In genomic region chr15:43219929-43220886, GRCh38 we compare ENCODE assay signal across 21 cellular contexts. TPM values are rescaled to one million over a fixed set of nuclear protein-coding genes. Genes with fewer than 3 reads are reported as not detected.
"Had no signal": no experiment of that assay in that cellular context is flagged by ENCODE, and none has a peak within 500 bp of the region (broad histone marks: within the 10 kb centered on the region; RNA-seq: fewer than 3 reads in every experiment).

No MANE protein-coding gene starts in this region.

- H3K4me3 Mint-ChIP-seq: activated CD4-positive, alpha-beta memory T cell treated with anti-CD3 and anti-CD28 coated beads for 36 hours; activated CD4-positive, alpha-beta T cell treated with anti-CD3 and anti-CD28 coated beads for 36 hours; brain; naive thymus-derived CD4-positive, alpha-beta T cell; stimulated activated memory B cell treated with anti-CD40 and anti-IgM and Interleukin-4, amounts not matched to agents 10 μg/mL and 1 μg/mL and 100 μg/mL, for 72 hours; T-helper 1 cell treated with Interleukin-12 subunit alpha and Interleukin-12 subunit beta and Interleukin-4 antibody, amounts not matched to agents 30 μg/mL and 1 μg/mL, for 36 hours; WTC11 had no signal

- DNase-seq: activated CD4-positive, alpha-beta memory T cell treated with anti-CD3 and anti-CD28 coated beads for 36 hours; activated CD4-positive, alpha-beta T cell treated with anti-CD3 and anti-CD28 coated beads for 36 hours; activated naive CD4-positive, alpha-beta T cell; activated T-cell treated with anti-CD3 and anti-CD28 coated beads for 4 hours; anterior cingulate cortex; central memory CD4-positive, alpha-beta T cell; colonic mucosa; gastrocnemius medialis; heart left ventricle; mesenchymal stem cell; naive thymus-derived CD4-positive, alpha-beta T cell; sigmoid colon; stimulated activated CD4-positive, alpha-beta T cell treated with anti-CD3 and anti-CD28 coated beads, Interleukin-4, amount 100 ng/mL, for 24 hours; upper lobe of right lung had no signal

- H3K4me3 ChIP-seq: colonic mucosa, gastrocnemius medialis, heart left ventricle, sigmoid colon, thoracic aorta, upper lobe of right lung had no signal

- H3K9me3 Mint-ChIP-seq: brain; naive thymus-derived CD4-positive, alpha-beta T cell; stimulated activated memory B cell treated with anti-CD40 and anti-IgM and Interleukin-4, amounts not matched to agents 10 μg/mL and 1 μg/mL and 100 μg/mL, for 72 hours; WTC11 had no signal

- H3K4me1 Mint-ChIP-seq: activated CD4-positive, alpha-beta T cell treated with anti-CD3 and anti-CD28 coated beads for 36 hours; brain; stimulated activated memory B cell treated with anti-CD40 and anti-IgM and Interleukin-4, amounts not matched to agents 10 μg/mL and 1 μg/mL and 100 μg/mL, for 72 hours had no signal

- H3K36me3 ChIP-seq: colonic mucosa, gastrocnemius medialis, heart left ventricle, sigmoid colon, thoracic aorta, upper lobe of right lung had no signal

- ATAC-seq: activated CD4-positive, alpha-beta T cell treated with anti-CD3 and anti-CD28 coated beads for 36 hours; gastrocnemius medialis; naive thymus-derived CD4-positive, alpha-beta T cell; stimulated activated memory B cell treated with anti-CD40 and anti-IgM and Interleukin-4, amounts not matched to agents 10 μg/mL and 1 μg/mL and 100 μg/mL, for 72 hours; upper lobe of right lung; WTC11 had no signal

- H3K27ac Mint-ChIP-seq: activated CD4-positive, alpha-beta memory T cell treated with anti-CD3 and anti-CD28 coated beads for 36 hours; activated CD4-positive, alpha-beta T cell treated with anti-CD3 and anti-CD28 coated beads for 36 hours; brain; stimulated activated memory B cell treated with anti-CD40 and anti-IgM and Interleukin-4, amounts not matched to agents 10 μg/mL and 1 μg/mL and 100 μg/mL, for 72 hours; T-helper 1 cell treated with Interleukin-12 subunit alpha and Interleukin-12 subunit beta and Interleukin-4 antibody, amounts not matched to agents 30 μg/mL and 1 μg/mL, for 36 hours; WTC11 had no signal

- H3K36me3 Mint-ChIP-seq: activated CD4-positive, alpha-beta memory T cell treated with anti-CD3 and anti-CD28 coated beads for 36 hours; brain; naive thymus-derived CD4-positive, alpha-beta T cell; stimulated activated memory B cell treated with anti-CD40 and anti-IgM and Interleukin-4, amounts not matched to agents 10 μg/mL and 1 μg/mL and 100 μg/mL, for 72 hours; WTC11 had no signal

- H3K27me3 ChIP-seq: colonic mucosa, gastrocnemius medialis, heart left ventricle, upper lobe of right lung had no signal

RNA-seq across cellular contexts. Expression of gene EPB42, which starts 0.6 kb away (rescaled TPM):
- total RNA-seq: activated CD4-positive, alpha-beta memory T cell treated with anti-CD3 and anti-CD28 coated beads for 36 hours; activated CD4-positive, alpha-beta T cell treated with anti-CD3 and anti-CD28 coated beads for 36 hours; colonic mucosa; gastrocnemius medialis; naive thymus-derived CD4-positive, alpha-beta T cell; renal cortical epithelial cell; sigmoid colon; thoracic aorta; upper lobe of right lung; WTC11 had no signal

RNA-seq across cellular contexts. Expression of gene TGM5, which starts 46.5 kb away (rescaled TPM):
- total RNA-seq: activated CD4-positive, alpha-beta memory T cell treated with anti-CD3 and anti-CD28 coated beads for 36 hours; activated CD4-positive, alpha-beta T cell treated with anti-CD3 and anti-CD28 coated beads for 36 hours; colonic mucosa; liver; thoracic aorta; upper lobe of right lung; WTC11 had no signal
